Comparison of ENCODE assay signal across 1 cellular context in genomic region chr15:73997986-73998385, GRCh38.
TF ChIP-seq lines count a peak whose summit lies in the region.

No MANE protein-coding gene starts in this region.

TF ChIP-seq in K562, 482 proteins besides CTCF, POLR2A, EP300 and RAD21:
- TF ChIP-seq DDX20 (tag; IDR thresholded peaks at IDR 0.05; ENCODE audit: low read depth) (no peak), RBFOX2 (IDR thresholded peaks at IDR 0.05; ENCODE audit: low read depth, low read length) (peak; percentile 15; the same call in 1 of the 2 replicates)
